ENCODE assay signal across 2 cellular contexts in the genomic region with DNA sequence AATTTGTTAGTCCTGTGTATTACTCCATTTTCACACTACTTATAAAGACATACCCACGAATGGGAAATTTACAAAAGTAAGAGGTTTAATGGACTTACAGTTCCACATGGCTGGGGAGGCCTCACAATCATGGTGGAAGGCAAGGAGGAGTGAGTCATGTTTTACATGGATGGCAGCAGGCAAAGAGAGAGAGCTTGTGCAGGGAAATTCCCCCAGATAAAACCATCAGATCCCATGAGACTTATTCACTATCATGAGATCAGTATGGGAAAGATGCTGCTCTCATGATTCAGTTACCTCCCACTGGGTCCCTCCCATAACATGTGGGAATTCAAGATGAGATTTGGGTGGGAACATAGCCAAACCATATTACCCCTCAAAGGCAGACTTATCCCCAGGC. TPM values are rescaled to one million over a fixed set of nuclear protein-coding genes. Genes with fewer than 3 reads are reported as not detected.
"Had no signal": no experiment of that assay in that cellular context is flagged by ENCODE, and none has a peak within 500 bp of the region (broad histone marks: within the 10 kb centered on the region; RNA-seq: fewer than 3 reads in every experiment).

No MANE protein-coding gene starts in this region.

RNA-seq across cellular contexts. Expression of gene LURAP1, which starts 35.7 kb away (rescaled TPM):
- total RNA-seq: activated naive CD8-positive, alpha-beta T cell treated with anti-CD3 and anti-CD28 coated beads for 36 hours; activated T-helper 1 cell treated with anti-CD3 and anti-CD28 coated beads, Interleukin-12 subunit alpha, Interleukin-12 subunit beta, Interleukin-2, Interleukin-4 antibody, amounts not matched to agents 30 ng/mL and 10 ng/mL and 1 ng/mL, durations not matched to agents 14 hours and 24 hours and 36 hours had no signal
